Comparison of ENCODE assay signal across 2 cellular contexts in genomic region chr13:21965095-21965494, GRCh38.
TF ChIP-seq lines count a peak whose summit lies in the region.

No MANE protein-coding gene starts in this region.

TF ChIP-seq in IMR-90, 13 proteins besides CTCF, POLR2A, EP300 and RAD21:
- TF ChIP-seq MXI1 (IDR thresholded peaks at IDR 0.05; ENCODE audit: borderline replicate concordance, low read depth, low read length) (no peak), CEBPB (IDR thresholded peaks at IDR 0.05; ENCODE audit: low read depth, low read length) (no peak), RCOR1 (IDR thresholded peaks at IDR 0.05; ENCODE audit: insufficient replicate concordance, low read length) (no peak), MAFK (IDR thresholded peaks at IDR 0.05; ENCODE audit: low read depth, low read length) (no peak), MAZ (IDR thresholded peaks at IDR 0.05; ENCODE audit: borderline replicate concordance, low read depth, low read length) (no peak), FOS (IDR thresholded peaks at IDR 0.05; ENCODE audit: low read depth, low read length) (no peak), CHD1 (IDR thresholded peaks at IDR 0.05; ENCODE audit: low read depth, low read length) (no peak), NFE2L2 (IDR thresholded peaks at IDR 0.05; ENCODE audit: low read depth, low read length) (no peak), USF2 (IDR thresholded peaks at IDR 0.05; ENCODE audit: low read depth, low read length) (no peak), BHLHE40 (IDR thresholded peaks at IDR 0.05; ENCODE audit: low read depth, low read length) (no peak), SMC3 (IDR thresholded peaks at IDR 0.05; ENCODE audit: low read depth, low read length) (no peak), RFX5 (IDR thresholded peaks at IDR 0.05; ENCODE audit: low read depth, low read length) (no peak)
- TF ChIP-seq, protein P1, sequence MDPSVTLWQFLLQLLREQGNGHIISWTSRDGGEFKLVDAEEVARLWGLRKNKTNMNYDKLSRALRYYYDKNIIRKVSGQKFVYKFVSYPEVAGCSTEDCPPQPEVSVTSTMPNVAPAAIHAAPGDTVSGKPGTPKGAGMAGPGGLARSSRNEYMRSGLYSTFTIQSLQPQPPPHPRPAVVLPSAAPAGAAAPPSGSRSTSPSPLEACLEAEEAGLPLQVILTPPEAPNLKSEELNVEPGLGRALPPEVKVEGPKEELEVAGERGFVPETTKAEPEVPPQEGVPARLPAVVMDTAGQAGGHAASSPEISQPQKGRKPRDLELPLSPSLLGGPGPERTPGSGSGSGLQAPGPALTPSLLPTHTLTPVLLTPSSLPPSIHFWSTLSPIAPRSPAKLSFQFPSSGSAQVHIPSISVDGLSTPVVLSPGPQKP (IDR thresholded peaks at IDR 0.05; ENCODE audit: borderline replicate concordance, low read depth, low read length): no peak

TF ChIP-seq in H1, 55 proteins besides CTCF, POLR2A, EP300 and RAD21:
- TF ChIP-seq TAF1 (IDR thresholded peaks at IDR 0.05; ENCODE audit: low read depth, low read length): no peak
- TF ChIP-seq CTBP2 (IDR thresholded peaks at IDR 0.05; ENCODE audit: borderline replicate concordance, insufficient read depth, insufficient read length, low read length): no peak
- no peak for TF ChIP-seq KDM1A (IDR thresholded peaks at IDR 0.05; ENCODE audit: borderline replicate concordance, low read length)
- no peak for TF ChIP-seq CEBPB (IDR thresholded peaks at IDR 0.05; ENCODE audit: low read depth, low read length)
- TF ChIP-seq HDAC2 (IDR thresholded peaks at IDR 0.05; ENCODE audit: borderline replicate concordance in 1 of 2, low read depth in 2 of 2, low read length in 2 of 2): no peak
- no peak for TF ChIP-seq SP2 (IDR thresholded peaks at IDR 0.05; ENCODE audit: low read length)
- TF ChIP-seq TBP (IDR thresholded peaks at IDR 0.05; ENCODE audit: low read depth, low read length): no peak
- no peak for TF ChIP-seq PHF8 (conservative IDR thresholded peaks at IDR 0.05; ENCODE audit: low read depth, low read length)
- TF ChIP-seq KDM5A (IDR thresholded peaks at IDR 0.05; ENCODE audit: low read length): no peak
